1 cellular context compared by ENCODE assay signal in genomic region chr14:85482549-85482948, GRCh38.
TF ChIP-seq lines count a peak whose summit lies in the region.

No MANE protein-coding gene starts in this region.

TF ChIP-seq in HepG2, 621 proteins besides CTCF, POLR2A, EP300 and RAD21 (continued from another document):
- TF ChIP-seq RERE (CRISPR knock-in tag; IDR thresholded peaks at IDR 0.05; ENCODE audit: low read depth): 0 out of 2 replicates have a peak, but pooled peaks have one; percentile 38
